ENCODE assay signal across 8 cellular contexts in the genomic region with DNA sequence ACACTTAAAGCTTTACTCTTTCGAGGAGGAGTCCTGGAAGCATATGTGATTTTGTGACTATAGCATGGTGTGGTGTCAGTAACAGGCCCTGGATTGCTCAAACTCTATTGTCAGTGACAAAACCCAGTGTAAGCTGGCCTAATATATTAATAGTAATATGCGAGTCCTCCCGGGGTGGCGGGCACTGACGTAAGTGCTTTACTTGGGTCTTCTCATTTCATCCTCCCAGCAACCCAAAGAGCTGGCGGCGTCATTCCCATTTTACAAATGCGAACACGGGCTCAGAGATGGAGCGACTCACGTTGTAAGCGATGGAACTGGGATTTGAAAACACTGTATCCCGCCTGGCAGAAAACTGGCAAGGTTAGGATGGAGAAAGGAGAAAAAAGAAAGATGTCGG. TPM values are rescaled to one million over a fixed set of nuclear protein-coding genes. Genes with fewer than 3 reads are reported as not detected.
DNase-seq lines count a peak whose midpoint lies in the region; ATAC-seq and TF ChIP-seq lines count a peak whose summit lies in the region.

No MANE protein-coding gene starts in this region.

- CTCF ChIA-PET in activated CD8-positive, alpha-beta memory T cell treated with anti-CD3 and anti-CD28 coated beads, Interleukin-2, amount 10 ng/mL, durations not matched to agents 7 days and 5 days (lab: Charles Lee) = interaction anchor here (2.2 to 2.3 kb wide), 2 partner anchors 149 to 231 kb away, joined by 5 to 8 read pairs; a partner anchor contains a TSS

- H3K9me3 Mint-ChIP-seq in activated CD8-positive, alpha-beta memory T cell treated with anti-CD3 and anti-CD28 coated beads, Interleukin-2, amount 10 ng/mL, durations not matched to agents 7 days and 5 days (ENCODE audit: low read depth) = no peaks in the 10 kb centered on the region
- H3K9me3 Mint-ChIP-seq in activated naive CD8-positive, alpha-beta T cell treated with anti-CD3 and anti-CD28 coated beads, Interleukin-2, amount 10 ng/mL, durations not matched to agents 7 days and 5 days = no peaks in the 10 kb centered on the region

- peak overlapping the region; percentile 96 for H3K27ac Mint-ChIP-seq in activated CD8-positive, alpha-beta memory T cell treated with anti-CD3 and anti-CD28 coated beads, Interleukin-2, amount 10 ng/mL, durations not matched to agents 7 days and 5 days
- H3K27ac Mint-ChIP-seq in activated naive CD8-positive, alpha-beta T cell treated with anti-CD3 and anti-CD28 coated beads, Interleukin-2, amount 10 ng/mL, durations not matched to agents 7 days and 5 days = peak overlapping the region; percentile 94

- intact Hi-C loops in left lung (cut with DNase I) = no loop called here
- intact Hi-C loops in tibial artery (cut with DNase I; ENCODE audit: low total_unique reads) = no loop called here
- intact Hi-C loops in posterior cingulate gyrus (cut with DNase I) = loop anchor here (2.0 kb wide), 1 partner anchor 28 kb away; a partner anchor contains a TSS

- peaks cover 13 to 77% of the 10 kb centered on the region in 2 donors for H3K4me1 ChIP-seq in left lung
- peaks cover 0 to 27% (median 21%) of the 10 kb centered on the region in 4 donors for H3K4me1 ChIP-seq in tibial artery

- DNase-seq in activated CD8-positive, alpha-beta memory T cell treated with anti-CD3 and anti-CD28 coated beads, Interleukin-2, amount 10 ng/mL, durations not matched to agents 7 days and 5 days = no peak
- DNase-seq in activated CD8-positive, alpha-beta memory T cell treated with anti-CD3 and anti-CD28 coated beads, Interleukin-2, amount 50 U/mL, for 48 hours = no peak
- no peak for DNase-seq in activated naive CD8-positive, alpha-beta T cell treated with anti-CD3 and anti-CD28 coated beads, Interleukin-2, amount 10 ng/mL, durations not matched to agents 7 days and 5 days
- DNase-seq in left lung (no peak), tibial artery (no peak), posterior cingulate gyrus (no peak)
- no peak for DNase-seq in stimulated activated CD4-positive, alpha-beta T cell treated with anti-CD3 and anti-CD28 coated beads, Interleukin-4, amount 100 ng/mL, for 24 hours

- H3K27me3 ChIP-seq in left lung (no peaks in the 10 kb centered on the region), tibial artery (no peaks in the 10 kb centered on the region)

- H3K27me3 Mint-ChIP-seq in activated CD8-positive, alpha-beta memory T cell treated with anti-CD3 and anti-CD28 coated beads, Interleukin-2, amount 10 ng/mL, durations not matched to agents 7 days and 5 days = no peaks in the 10 kb centered on the region
- H3K27me3 Mint-ChIP-seq in activated naive CD8-positive, alpha-beta T cell treated with anti-CD3 and anti-CD28 coated beads, Interleukin-2, amount 10 ng/mL, durations not matched to agents 7 days and 5 days = no peaks in the 10 kb centered on the region

- H3K36me3 ChIP-seq in left lung (peaks cover 0 to 21% of the 10 kb centered on the region in 2 donors), tibial artery (peaks cover 7 to 12% (median 9%) of the 10 kb centered on the region in 3 donors)

- H3K4me3 ChIP-seq in left lung = peak overlapping the region; percentile 93 to 97
- H3K4me3 ChIP-seq in tibial artery = peak overlapping the region; percentile 79 to 87

- no peak for ATAC-seq in activated CD8-positive, alpha-beta memory T cell treated with anti-CD3 and anti-CD28 coated beads, Interleukin-2, amount 10 ng/mL, durations not matched to agents 7 days and 5 days
- no peak for ATAC-seq in activated naive CD8-positive, alpha-beta T cell treated with anti-CD3 and anti-CD28 coated beads, Interleukin-2, amount 10 ng/mL, durations not matched to agents 7 days and 5 days (ENCODE audit: low read depth)
- ATAC-seq in left lung (no peak), HG02840 (IDR thresholded peaks at IDR 0.05; ENCODE audit: low FRiP score, unreplicated experiment) (no peak)

- POLR2A ChIA-PET in activated naive CD8-positive, alpha-beta T cell treated with anti-CD3 and anti-CD28 coated beads, Interleukin-2, amount 10 ng/mL, durations not matched to agents 7 days and 5 days (lab: Charles Lee) = interaction anchor here (0.6 to 1.1 kb wide), 3 partner anchors 36 to 147 kb away, joined by 3 read pairs; no protein-coding TSS in a partner anchor

- TF ChIP-seq CTCF in left lung (IDR thresholded peaks at IDR 0.05) = no peak
- no peak for TF ChIP-seq CTCF in tibial artery (IDR thresholded peaks at IDR 0.05)

- H3K36me3 Mint-ChIP-seq in activated CD8-positive, alpha-beta memory T cell treated with anti-CD3 and anti-CD28 coated beads, Interleukin-2, amount 10 ng/mL, durations not matched to agents 7 days and 5 days = peaks cover 27% of the 10 kb centered on the region
- H3K36me3 Mint-ChIP-seq in activated naive CD8-positive, alpha-beta T cell treated with anti-CD3 and anti-CD28 coated beads, Interleukin-2, amount 10 ng/mL, durations not matched to agents 7 days and 5 days = peaks cover 30% of the 10 kb centered on the region

- peak overlapping the region; percentile 95 for H3K4me3 Mint-ChIP-seq in activated CD8-positive, alpha-beta memory T cell treated with anti-CD3 and anti-CD28 coated beads, Interleukin-2, amount 10 ng/mL, durations not matched to agents 7 days and 5 days
- H3K4me3 Mint-ChIP-seq in activated naive CD8-positive, alpha-beta T cell treated with anti-CD3 and anti-CD28 coated beads, Interleukin-2, amount 10 ng/mL, durations not matched to agents 7 days and 5 days = peak overlapping the region; percentile 94

- H3K27ac ChIP-seq in left lung (peak overlapping the region; percentile 75 to 83), tibial artery (peak overlapping the region; percentile 62 to 79)

- peaks cover 59% of the 10 kb centered on the region for H3K4me1 Mint-ChIP-seq in activated CD8-positive, alpha-beta memory T cell treated with anti-CD3 and anti-CD28 coated beads, Interleukin-2, amount 10 ng/mL, durations not matched to agents 7 days and 5 days
- peaks cover 47% of the 10 kb centered on the region for H3K4me1 Mint-ChIP-seq in activated naive CD8-positive, alpha-beta T cell treated with anti-CD3 and anti-CD28 coated beads, Interleukin-2, amount 10 ng/mL, durations not matched to agents 7 days and 5 days

- no peaks in the 10 kb centered on the region for H3K9me3 ChIP-seq in left lung
- no peaks in the 10 kb centered on the region for H3K9me3 ChIP-seq in tibial artery

RNA-seq across cellular contexts. Expression of a gene that starts 0.6 kb away (rescaled TPM):
- 10 to 100 TPM; 45.6 to 60.7 TPM for total RNA-seq in activated CD8-positive, alpha-beta memory T cell treated with anti-CD3 and anti-CD28 coated beads, Interleukin-2, amount 10 ng/mL, durations not matched to agents 7 days and 5 days
- total RNA-seq in activated naive CD8-positive, alpha-beta T cell treated with anti-CD3 and anti-CD28 coated beads, Interleukin-2, amount 10 ng/mL, durations not matched to agents 7 days and 5 days = 10 to 100 TPM; 78.9 to 80.2 TPM
- 10 to 100 TPM; 40.0 to 67.4 TPM for total RNA-seq in left lung

RNA-seq across cellular contexts. Expression of a gene that starts 28.8 kb away (rescaled TPM):
- total RNA-seq in activated CD8-positive, alpha-beta memory T cell treated with anti-CD3 and anti-CD28 coated beads, Interleukin-2, amount 10 ng/mL, durations not matched to agents 7 days and 5 days = 10 to 100 TPM; 38.3 to 43.5 TPM
- total RNA-seq in activated naive CD8-positive, alpha-beta T cell treated with anti-CD3 and anti-CD28 coated beads, Interleukin-2, amount 10 ng/mL, durations not matched to agents 7 days and 5 days = 10 to 100 TPM; 53.6 to 55.3 TPM
- total RNA-seq in left lung = 100 to 1,000 TPM; 448 to 505 TPM

RNA-seq across cellular contexts. Expression of a gene that starts 41.4 kb away (rescaled TPM):
- under 1 TPM in 1 of 2 experiments, not detected in 1; 0.33 TPM for total RNA-seq in activated CD8-positive, alpha-beta memory T cell treated with anti-CD3 and anti-CD28 coated beads, Interleukin-2, amount 10 ng/mL, durations not matched to agents 7 days and 5 days
- total RNA-seq in activated naive CD8-positive, alpha-beta T cell treated with anti-CD3 and anti-CD28 coated beads, Interleukin-2, amount 10 ng/mL, durations not matched to agents 7 days and 5 days = not detected
- 1 to 10 TPM in 1 of 2 donors, under 1 TPM in 1; 0.87 to 2.4 TPM for total RNA-seq in left lung

Comparison
In these comparisons a context has a peak if more than half of its experiments do, and no peak if none do; other contexts are left out.
1. RNA of a gene that starts 28.8 kb away (total RNA-seq): 448 to 505 TPM in left lung; 53.6 to 55.3 TPM in activated naive CD8-positive, alpha-beta T cell treated with anti-CD3 and anti-CD28 coated beads, Interleukin-2, amount 10 ng/mL, durations not matched to agents 7 days and 5 days and 38.3 to 43.5 TPM in activated CD8-positive, alpha-beta memory T cell treated with anti-CD3 and anti-CD28 coated beads, Interleukin-2, amount 10 ng/mL, durations not matched to agents 7 days and 5 days; every median in the first group is over 4 times any median in the second.